ENCODE assay signal across 9 cellular contexts in the genomic region with DNA sequence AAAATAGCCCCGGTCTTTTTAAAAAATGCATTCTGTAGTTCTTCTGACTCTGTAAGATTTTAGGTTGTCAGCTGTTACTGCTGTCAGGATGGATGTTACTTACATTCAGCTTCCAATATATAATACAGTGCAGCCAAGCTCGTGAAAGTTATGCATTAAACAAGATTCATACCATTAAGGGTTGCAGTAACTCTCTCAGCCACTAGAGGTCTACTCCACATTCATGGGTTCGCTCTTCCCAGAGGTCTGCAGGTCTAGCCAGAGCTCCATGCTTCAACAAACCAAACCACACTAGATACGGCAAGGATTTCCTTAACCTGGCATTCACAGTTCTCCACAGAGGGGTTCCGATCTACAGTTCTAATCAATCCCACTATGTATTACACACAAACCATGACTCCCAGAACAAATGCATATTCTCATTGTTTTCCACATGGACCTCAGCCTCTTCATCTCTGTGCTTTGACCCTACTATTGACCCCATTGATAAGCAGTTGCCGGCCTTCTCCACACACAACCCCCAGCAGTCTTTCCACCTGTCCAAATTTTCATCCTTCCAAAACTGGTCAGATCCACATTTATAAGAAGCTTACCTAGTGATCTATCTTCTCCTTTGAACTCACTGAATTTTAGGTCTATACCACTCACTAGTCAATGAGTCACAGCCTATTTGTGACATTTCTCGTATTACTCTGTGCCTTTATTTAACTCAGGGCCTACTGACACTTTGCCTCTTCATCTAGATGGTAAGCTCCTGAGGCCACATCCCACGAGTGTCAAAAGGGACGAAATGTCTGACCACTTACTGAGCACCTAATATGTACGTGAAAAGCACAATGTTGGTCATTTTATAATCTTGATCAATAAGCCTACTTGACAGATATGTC. TPM values are rescaled to one million over a fixed set of nuclear protein-coding genes. Genes with fewer than 3 reads are reported as not detected.
DNase-seq lines count a peak whose midpoint lies in the region; ATAC-seq and TF ChIP-seq lines count a peak whose summit lies in the region.
"Had no signal": no experiment of that assay in that cellular context is flagged by ENCODE, and none has a peak within 500 bp of the region (broad histone marks: within the 10 kb centered on the region; RNA-seq: fewer than 3 reads in every experiment).

No MANE protein-coding gene starts in this region.

- no peak overlapping the region for H3K27ac Mint-ChIP-seq in CD8-positive, alpha-beta T cell
- H3K27ac Mint-ChIP-seq: naive B cell had no signal

- peak; percentile 52 for TF ChIP-seq CTCF in CD8-positive, alpha-beta T cell (IDR thresholded peaks at IDR 0.05)

- H3K9me3 ChIP-seq in CD8-positive, alpha-beta T cell (ENCODE audit: low read length), result no peaks in the 10 kb centered on the region

- H3K4me1 Mint-ChIP-seq in CD8-positive, alpha-beta T cell (ENCODE audit: low read depth), result no peaks in the 10 kb centered on the region
- H3K4me1 Mint-ChIP-seq: naive B cell had no signal

- no peak overlapping the region for H3K4me3 ChIP-seq in CD8-positive, alpha-beta T cell (ENCODE audit: low read depth, low read length)
- H3K4me3 ChIP-seq in skeletal muscle cell (ENCODE audit: low read depth, low read length), result no peak overlapping the region

- H3K4me3 Mint-ChIP-seq in CD8-positive, alpha-beta T cell, result no peak overlapping the region
- H3K4me3 Mint-ChIP-seq: naive B cell had no signal

- DNase-seq in CD8-positive, alpha-beta T cell, result no peak
- DNase-seq in RKO (ENCODE audit: low spot score), result peak; percentile 66
- peak; percentile 28 for DNase-seq in fibroblast of gingiva (ENCODE audit: low read depth)
- DNase-seq in skeletal muscle cell (ENCODE audit: low read depth), result peak; percentile 3
- no peak for DNase-seq in NCI-H345 treated with DMSO at 0.1 percent for 48 hours (lab: John Stamatoyannopoulos, UW; ENCODE audit: unreplicated experiment)
- DNase-seq in NK-92 (lab: John Stamatoyannopoulos, UW; ENCODE audit: unreplicated experiment), result no peak
- DNase-seq: naive B cell had no signal

- no peak overlapping the region for H3K27ac ChIP-seq in CD8-positive, alpha-beta T cell (ENCODE audit: low read depth, low read length)

- no peaks in the 10 kb centered on the region for H3K27me3 ChIP-seq in CD8-positive, alpha-beta T cell (ENCODE audit: insufficient read depth, low read length)

- no peak for ATAC-seq in CD8-positive, alpha-beta T cell
- peak; percentile 72 for ATAC-seq in GM18868 (IDR thresholded peaks at IDR 0.05; ENCODE audit: unreplicated experiment)
- no peak for ATAC-seq in GM21381 (IDR thresholded peaks at IDR 0.05; ENCODE audit: unreplicated experiment)

- CTCF ChIA-PET in CD8-positive, alpha-beta T cell (lab: Charles Lee), result interaction anchor here (0.7 to 1.8 kb wide), 6 partner anchors 11 to 843 kb away, joined by 3 to 7 read pairs (median 4); no protein-coding TSS in a partner anchor

- H3K9me3 Mint-ChIP-seq in CD8-positive, alpha-beta T cell, result no peaks in the 10 kb centered on the region
- H3K9me3 Mint-ChIP-seq: naive B cell had no signal

- peaks cover 8% of the 10 kb centered on the region for H3K27me3 Mint-ChIP-seq in CD8-positive, alpha-beta T cell (ENCODE audit: low read depth)
- H3K27me3 Mint-ChIP-seq: naive B cell had no signal

- intact Hi-C loops in CD8-positive, alpha-beta T cell (cut with DNase I, micrococcal nuclease), result no loop called here

- H3K4me1 ChIP-seq in CD8-positive, alpha-beta T cell (ENCODE audit: insufficient read depth, low read length), result no peaks in the 10 kb centered on the region

- POLR2A ChIA-PET in CD8-positive, alpha-beta T cell (lab: Charles Lee), result no interaction called here

- no peaks in the 10 kb centered on the region for H3K36me3 Mint-ChIP-seq in CD8-positive, alpha-beta T cell
- H3K36me3 Mint-ChIP-seq: naive B cell had no signal

- H3K36me3 ChIP-seq in CD8-positive, alpha-beta T cell (ENCODE audit: insufficient read depth, low read length), result no peaks in the 10 kb centered on the region

RNA-seq across cellular contexts. Expression of gene RORA, which starts 33.7 kb away (rescaled TPM):
- total RNA-seq in CD8-positive, alpha-beta T cell, result 100 to 1,000 TPM; 192 to 199 TPM

Comparison
In these comparisons a context has a peak if more than half of its experiments do, and no peak if none do; other contexts are left out.
1. DNase-seq: peak in RKO (single experiment), fibroblast of gingiva (single experiment) and skeletal muscle cell (single experiment); none in CD8-positive, alpha-beta T cell (0 of 7), NCI-H345 treated with DMSO at 0.1 percent for 48 hours (single experiment) and NK-92 (single experiment).